1 cellular context compared by ENCODE assay signal in the genomic region with DNA sequence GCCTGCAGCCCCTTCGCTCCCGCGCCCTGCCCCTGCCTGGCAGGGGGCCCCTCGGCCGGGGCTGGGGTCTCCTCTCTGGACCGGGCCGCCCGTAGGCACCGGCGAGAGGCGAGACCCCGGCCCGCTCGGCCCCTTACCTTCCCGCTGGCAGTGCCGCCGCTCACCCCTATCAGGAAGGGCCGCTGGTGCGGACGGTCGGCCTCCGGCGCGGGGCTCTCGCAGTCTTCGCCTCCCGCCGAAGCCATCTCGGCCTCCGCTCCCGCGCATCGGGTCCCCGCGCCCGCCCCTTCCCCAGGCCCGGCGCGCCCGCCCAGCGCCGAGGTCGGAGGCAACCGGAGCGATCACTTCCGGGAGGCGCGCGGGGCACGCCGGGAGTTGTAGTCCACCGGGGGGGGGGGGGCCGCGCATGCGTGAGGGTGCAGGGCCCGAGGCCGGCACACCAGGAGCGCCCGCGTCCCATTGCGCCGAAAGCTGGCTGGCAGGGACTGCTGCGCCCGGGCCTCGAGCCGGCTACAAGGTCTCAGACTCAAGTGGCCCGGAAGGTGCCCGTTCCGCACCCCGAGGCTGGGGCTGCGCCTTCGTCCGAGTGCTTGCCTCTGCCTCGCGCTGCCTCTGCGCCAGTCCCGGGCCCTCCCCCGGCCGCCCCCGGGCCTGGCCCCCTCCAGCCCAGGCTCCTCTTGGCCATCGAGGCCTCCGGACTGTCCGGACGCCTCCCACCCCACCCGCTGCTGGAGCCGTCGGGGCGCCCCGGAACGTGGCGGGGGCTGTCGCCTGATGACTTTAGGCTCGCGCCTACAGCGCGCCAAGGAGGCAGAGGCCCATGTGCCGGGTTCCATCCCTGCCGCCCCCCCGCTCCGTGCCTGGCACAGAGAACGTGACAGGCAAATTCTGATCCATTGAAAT.
TF ChIP-seq lines count a peak whose summit lies in the region.

A gene (minus strand): TSS at position 334 of the 903 bp plus-strand sequence. CDS start 89 bp downstream, at position 245.

TF ChIP-seq in K562, 482 proteins besides CTCF, POLR2A, EP300 and RAD21 (continued from another document and continues in another):
- TF ChIP-seq, protein P1, sequence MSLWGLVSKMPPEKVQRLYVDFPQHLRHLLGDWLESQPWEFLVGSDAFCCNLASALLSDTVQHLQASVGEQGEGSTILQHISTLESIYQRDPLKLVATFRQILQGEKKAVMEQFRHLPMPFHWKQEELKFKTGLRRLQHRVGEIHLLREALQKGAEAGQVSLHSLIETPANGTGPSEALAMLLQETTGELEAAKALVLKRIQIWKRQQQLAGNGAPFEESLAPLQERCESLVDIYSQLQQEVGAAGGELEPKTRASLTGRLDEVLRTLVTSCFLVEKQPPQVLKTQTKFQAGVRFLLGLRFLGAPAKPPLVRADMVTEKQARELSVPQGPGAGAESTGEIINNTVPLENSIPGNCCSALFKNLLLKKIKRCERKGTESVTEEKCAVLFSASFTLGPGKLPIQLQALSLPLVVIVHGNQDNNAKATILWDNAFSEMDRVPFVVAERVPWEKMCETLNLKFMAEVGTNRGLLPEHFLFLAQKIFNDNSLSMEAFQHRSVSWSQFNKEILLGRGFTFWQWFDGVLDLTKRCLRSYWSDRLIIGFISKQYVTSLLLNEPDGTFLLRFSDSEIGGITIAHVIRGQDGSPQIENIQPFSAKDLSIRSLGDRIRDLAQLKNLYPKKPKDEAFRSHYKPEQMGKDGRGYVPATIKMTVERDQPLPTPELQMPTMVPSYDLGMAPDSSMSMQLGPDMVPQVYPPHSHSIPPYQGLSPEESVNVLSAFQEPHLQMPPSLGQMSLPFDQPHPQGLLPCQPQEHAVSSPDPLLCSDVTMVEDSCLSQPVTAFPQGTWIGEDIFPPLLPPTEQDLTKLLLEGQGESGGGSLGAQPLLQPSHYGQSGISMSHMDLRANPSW (CRISPR knock-in tag; IDR thresholded peaks at IDR 0.05), result no peak
- peak; percentile 79 for TF ChIP-seq ZBTB7A (IDR thresholded peaks at IDR 0.05; ENCODE audit: borderline replicate concordance, control insufficient read depth, low read depth, low read length)
- peak; percentile 36; the same call in 1 of the 2 replicates for TF ChIP-seq ZNF12 (CRISPR knock-in tag; IDR thresholded peaks at IDR 0.05)
- peak; percentile 71 for TF ChIP-seq PHF20 (IDR thresholded peaks at IDR 0.05; ENCODE audit: partially characterized antibody)
- TF ChIP-seq PCBP1 (IDR thresholded peaks at IDR 0.05; ENCODE audit: low read depth, low read length, poor library complexity, severe bottlenecking), result peak; percentile 83
- TF ChIP-seq, protein P2, sequence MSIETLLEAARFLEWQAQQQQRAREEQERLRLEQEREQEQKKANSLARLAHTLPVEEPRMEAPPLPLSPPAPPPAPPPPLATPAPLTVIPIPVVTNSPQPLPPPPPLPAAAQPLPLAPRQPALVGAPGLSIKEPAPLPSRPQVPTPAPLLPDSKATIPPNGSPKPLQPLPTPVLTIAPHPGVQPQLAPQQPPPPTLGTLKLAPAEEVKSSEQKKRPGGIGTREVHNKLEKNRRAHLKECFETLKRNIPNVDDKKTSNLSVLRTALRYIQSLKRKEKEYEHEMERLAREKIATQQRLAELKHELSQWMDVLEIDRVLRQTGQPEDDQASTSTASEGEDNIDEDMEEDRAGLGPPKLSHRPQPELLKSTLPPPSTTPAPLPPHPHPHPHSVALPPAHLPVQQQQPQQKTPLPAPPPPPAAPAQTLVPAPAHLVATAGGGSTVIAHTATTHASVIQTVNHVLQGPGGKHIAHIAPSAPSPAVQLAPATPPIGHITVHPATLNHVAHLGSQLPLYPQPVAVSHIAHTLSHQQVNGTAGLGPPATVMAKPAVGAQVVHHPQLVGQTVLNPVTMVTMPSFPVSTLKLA (conservative IDR thresholded peaks at IDR 0.05), result peak in 1 of 2 experiments; percentile 55; a peak in 2 of 4 replicates
- TF ChIP-seq NRF1 (conservative IDR thresholded peaks at IDR 0.05 in 1 of 2, IDR thresholded peaks at IDR 0.05 in 1 of 2), result peak; percentile 93 to 94
- 0 out of 2 replicates have a peak, but pooled peaks have one; percentile 12 for TF ChIP-seq CBX1 (IDR thresholded peaks at IDR 0.05; ENCODE audit: low read depth)
- TF ChIP-seq ELF2 (CRISPR knock-in tag; IDR thresholded peaks at IDR 0.05), result 0 out of 2 replicates have a peak, but pooled peaks have one; percentile 52
- no peak for TF ChIP-seq NR2F6 (CRISPR knock-in tag; IDR thresholded peaks at IDR 0.05)
- TF ChIP-seq JUND (IDR thresholded peaks at IDR 0.05; ENCODE audit: borderline replicate concordance, low read depth, low read length), result peak; percentile 4; the same call in 1 of the 2 replicates
- TF ChIP-seq JUND (tag; IDR thresholded peaks at IDR 0.05; ENCODE audit: borderline replicate concordance, low read depth, low read length), result no peak; the same call in 2 of the 3 replicates
- no peak for TF ChIP-seq CHD1 (IDR thresholded peaks at IDR 0.05; ENCODE audit: low read length)
- TF ChIP-seq CCNT2 (IDR thresholded peaks at IDR 0.05; ENCODE audit: borderline replicate concordance, extremely low read depth, insufficient read length, low read depth, low read length), result peak; percentile 28
- no peak for TF ChIP-seq ZNF764 (CRISPR knock-in tag; IDR thresholded peaks at IDR 0.05; ENCODE audit: low read depth)
- TF ChIP-seq PTTG1 (tag; IDR thresholded peaks at IDR 0.05; ENCODE audit: low read depth), result no peak
- no peak for TF ChIP-seq MCM3 (IDR thresholded peaks at IDR 0.05)
- TF ChIP-seq, protein P3, sequence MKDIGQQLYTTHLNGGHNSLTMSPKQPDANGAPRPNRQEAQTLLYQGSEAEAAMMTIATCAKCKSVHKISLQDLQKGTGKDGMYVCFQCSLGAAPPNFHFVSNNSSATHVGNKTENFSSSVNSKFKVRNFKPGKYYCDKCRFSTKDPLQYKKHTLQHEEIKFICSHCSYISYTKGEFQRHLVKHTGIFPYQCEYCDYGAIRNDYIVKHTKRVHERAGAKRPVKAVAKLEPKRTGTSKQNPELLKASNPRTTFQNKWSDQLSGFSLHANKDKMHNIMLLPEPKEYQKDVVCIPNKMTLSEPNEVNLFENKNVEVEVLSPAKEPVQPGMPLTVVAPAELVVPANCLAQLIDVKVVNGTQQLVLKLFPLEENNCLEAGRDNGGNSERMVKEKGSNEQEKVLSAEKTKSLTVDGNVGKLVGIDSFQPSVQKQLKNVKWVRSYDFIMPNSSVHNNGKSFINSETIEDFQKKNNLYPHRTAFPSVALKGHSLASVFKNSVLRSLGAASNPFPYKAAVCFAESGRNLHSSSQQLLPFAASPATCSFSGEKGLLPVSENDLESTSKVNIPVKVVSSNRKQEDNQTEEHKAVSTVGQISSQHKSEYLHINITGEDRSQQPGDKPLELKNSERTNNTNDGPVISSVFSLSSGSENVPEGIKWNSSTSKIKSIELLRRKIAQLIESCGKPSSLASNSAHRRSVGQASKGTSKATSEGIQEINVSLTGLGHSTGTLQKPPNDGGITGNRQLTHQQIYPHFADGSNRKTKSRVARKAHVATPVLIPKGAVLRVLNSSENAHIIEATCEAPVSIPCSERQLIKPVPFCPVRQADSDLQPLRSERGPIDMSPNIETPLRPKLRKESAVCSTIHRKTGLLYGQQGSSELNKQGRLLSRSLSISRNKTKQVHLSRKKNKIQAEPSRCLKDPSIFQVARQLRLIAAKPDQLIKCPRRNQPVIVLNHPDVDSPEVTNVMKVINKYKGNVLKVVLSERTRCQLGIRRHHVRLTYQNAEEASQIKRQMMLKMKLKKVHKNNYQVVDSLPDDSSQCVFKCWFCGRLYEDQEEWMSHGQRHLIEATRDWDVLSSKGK (CRISPR knock-in tag; IDR thresholded peaks at IDR 0.05), result no peak
- TF ChIP-seq, protein P4, sequence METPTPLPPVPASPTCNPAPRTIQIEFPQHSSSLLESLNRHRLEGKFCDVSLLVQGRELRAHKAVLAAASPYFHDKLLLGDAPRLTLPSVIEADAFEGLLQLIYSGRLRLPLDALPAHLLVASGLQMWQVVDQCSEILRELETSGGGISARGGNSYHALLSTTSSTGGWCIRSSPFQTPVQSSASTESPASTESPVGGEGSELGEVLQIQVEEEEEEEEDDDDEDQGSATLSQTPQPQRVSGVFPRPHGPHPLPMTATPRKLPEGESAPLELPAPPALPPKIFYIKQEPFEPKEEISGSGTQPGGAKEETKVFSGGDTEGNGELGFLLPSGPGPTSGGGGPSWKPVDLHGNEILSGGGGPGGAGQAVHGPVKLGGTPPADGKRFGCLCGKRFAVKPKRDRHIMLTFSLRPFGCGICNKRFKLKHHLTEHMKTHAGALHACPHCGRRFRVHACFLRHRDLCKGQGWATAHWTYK (CRISPR knock-in tag; IDR thresholded peaks at IDR 0.05), result peak; percentile 17; the same call in 1 of the 2 replicates
- TF ChIP-seq, protein P5, sequence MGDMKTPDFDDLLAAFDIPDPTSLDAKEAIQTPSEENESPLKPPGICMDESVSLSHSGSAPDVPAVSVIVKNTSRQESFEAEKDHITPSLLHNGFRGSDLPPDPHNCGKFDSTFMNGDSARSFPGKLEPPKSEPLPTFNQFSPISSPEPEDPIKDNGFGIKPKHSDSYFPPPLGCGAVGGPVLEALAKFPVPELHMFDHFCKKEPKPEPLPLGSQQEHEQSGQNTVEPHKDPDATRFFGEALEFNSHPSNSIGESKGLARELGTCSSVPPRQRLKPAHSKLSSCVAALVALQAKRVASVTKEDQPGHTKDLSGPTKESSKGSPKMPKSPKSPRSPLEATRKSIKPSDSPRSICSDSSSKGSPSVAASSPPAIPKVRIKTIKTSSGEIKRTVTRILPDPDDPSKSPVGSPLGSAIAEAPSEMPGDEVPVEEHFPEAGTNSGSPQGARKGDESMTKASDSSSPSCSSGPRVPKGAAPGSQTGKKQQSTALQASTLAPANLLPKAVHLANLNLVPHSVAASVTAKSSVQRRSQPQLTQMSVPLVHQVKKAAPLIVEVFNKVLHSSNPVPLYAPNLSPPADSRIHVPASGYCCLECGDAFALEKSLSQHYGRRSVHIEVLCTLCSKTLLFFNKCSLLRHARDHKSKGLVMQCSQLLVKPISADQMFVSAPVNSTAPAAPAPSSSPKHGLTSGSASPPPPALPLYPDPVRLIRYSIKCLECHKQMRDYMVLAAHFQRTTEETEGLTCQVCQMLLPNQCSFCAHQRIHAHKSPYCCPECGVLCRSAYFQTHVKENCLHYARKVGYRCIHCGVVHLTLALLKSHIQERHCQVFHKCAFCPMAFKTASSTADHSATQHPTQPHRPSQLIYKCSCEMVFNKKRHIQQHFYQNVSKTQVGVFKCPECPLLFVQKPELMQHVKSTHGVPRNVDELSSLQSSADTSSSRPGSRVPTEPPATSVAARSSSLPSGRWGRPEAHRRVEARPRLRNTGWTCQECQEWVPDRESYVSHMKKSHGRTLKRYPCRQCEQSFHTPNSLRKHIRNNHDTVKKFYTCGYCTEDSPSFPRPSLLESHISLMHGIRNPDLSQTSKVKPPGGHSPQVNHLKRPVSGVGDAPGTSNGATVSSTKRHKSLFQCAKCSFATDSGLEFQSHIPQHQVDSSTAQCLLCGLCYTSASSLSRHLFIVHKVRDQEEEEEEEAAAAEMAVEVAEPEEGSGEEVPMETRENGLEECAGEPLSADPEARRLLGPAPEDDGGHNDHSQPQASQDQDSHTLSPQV (IDR thresholded peaks at IDR 0.05), result 0 out of 2 replicates have a peak, but pooled peaks have one; percentile 54
- TF ChIP-seq, protein P6, sequence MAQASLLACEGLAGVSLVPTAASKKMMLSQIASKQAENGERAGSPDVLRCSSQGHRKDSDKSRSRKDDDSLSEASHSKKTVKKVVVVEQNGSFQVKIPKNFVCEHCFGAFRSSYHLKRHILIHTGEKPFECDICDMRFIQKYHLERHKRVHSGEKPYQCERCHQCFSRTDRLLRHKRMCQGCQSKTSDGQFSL (CRISPR knock-in tag; IDR thresholded peaks at IDR 0.05), result peak; percentile 100
- TF ChIP-seq, protein P6 (tag; IDR thresholded peaks at IDR 0.05), result peak in 1 of 2 experiments; percentile 98; a peak in 2 of 4 replicates
- no peak for TF ChIP-seq NFE2 (IDR thresholded peaks at IDR 0.05; ENCODE audit: low read depth)
- TF ChIP-seq, protein P7, sequence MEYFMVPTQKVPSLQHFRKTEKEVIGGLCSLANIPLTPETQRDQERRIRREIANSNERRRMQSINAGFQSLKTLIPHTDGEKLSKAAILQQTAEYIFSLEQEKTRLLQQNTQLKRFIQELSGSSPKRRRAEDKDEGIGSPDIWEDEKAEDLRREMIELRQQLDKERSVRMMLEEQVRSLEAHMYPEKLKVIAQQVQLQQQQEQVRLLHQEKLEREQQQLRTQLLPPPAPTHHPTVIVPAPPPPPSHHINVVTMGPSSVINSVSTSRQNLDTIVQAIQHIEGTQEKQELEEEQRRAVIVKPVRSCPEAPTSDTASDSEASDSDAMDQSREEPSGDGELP (CRISPR knock-in tag; IDR thresholded peaks at IDR 0.05; ENCODE audit: borderline replicate concordance), result 0 out of 2 replicates have a peak, but pooled peaks have one; percentile 1
- TF ChIP-seq RBM25 (IDR thresholded peaks at IDR 0.05; ENCODE audit: low read depth, low read length, severe bottlenecking), result no peak
- no peak for TF ChIP-seq HEY1 (CRISPR knock-in tag; IDR thresholded peaks at IDR 0.05; ENCODE audit: borderline replicate concordance)
- no peak for TF ChIP-seq ZNF212 (CRISPR knock-in tag; IDR thresholded peaks at IDR 0.05)
- TF ChIP-seq ZNF140 (CRISPR knock-in tag; IDR thresholded peaks at IDR 0.05), result no peak
- TF ChIP-seq NR2C2 (CRISPR knock-in tag; IDR thresholded peaks at IDR 0.05), result peak; percentile 98
- TF ChIP-seq NR2C2 (tag; IDR thresholded peaks at IDR 0.05), result peak; percentile 100
